ENCODE assay signal across 16 cellular contexts in the genomic region with DNA sequence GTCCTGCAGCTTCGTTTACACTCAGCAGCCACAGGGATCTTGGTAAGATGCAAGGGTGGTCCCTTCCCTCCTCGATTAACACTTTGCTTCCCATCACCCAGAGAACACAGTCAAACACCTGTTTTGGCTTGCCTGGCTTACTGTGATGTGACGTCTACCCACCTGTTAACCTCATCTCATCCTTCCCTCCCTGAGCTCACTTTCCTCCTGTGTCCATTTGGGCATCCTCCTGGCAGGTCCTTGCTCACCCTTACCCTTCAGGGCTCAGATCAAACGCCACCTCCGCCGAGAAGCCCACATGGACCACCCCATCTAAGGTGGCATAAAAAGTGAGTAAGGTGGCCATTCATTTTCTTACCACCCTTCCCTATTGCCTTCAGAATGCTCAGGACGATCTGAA. TPM values are rescaled to one million over a fixed set of nuclear protein-coding genes. Genes with fewer than 3 reads are reported as not detected.
A peak's percentile ranks its signal among the peaks of the same experiment; 100 is the strongest.
DNase-seq lines count a peak whose midpoint lies in the region; ATAC-seq, FAIRE-seq and TF ChIP-seq lines count a peak whose summit lies in the region.
"Had no signal": no experiment of that assay in that cellular context is flagged by ENCODE, and none has a peak within 500 bp of the region (broad histone marks: within the 10 kb centered on the region; RNA-seq: fewer than 3 reads in every experiment).

No MANE protein-coding gene starts in this region.

- 58% methylated on average over 7 of the region's 7 CpGs for WGBS in A549 (ENCODE audit: missing lambda C conversion rate)

- peak; percentile 39 for FAIRE-seq in A549 (lab: Jason Lieb, UNC)
- peak; percentile 18 for FAIRE-seq in bronchial epithelial cell (lab: Jason Lieb, UNC)
- FAIRE-seq: GM12891, GM19239, HepG2 had no signal

- no peaks in the 10 kb centered on the region for H3K9me3 ChIP-seq in A549
- no peaks in the 10 kb centered on the region for H3K9me3 ChIP-seq in HEK293 (ENCODE audit: control insufficient read depth, insufficient read depth, low read depth, low read length)
- H3K9me3 ChIP-seq: BE2C had no signal

- ATAC-seq in A549 = no peak
- ATAC-seq in activated CD4-positive, CD25-positive, alpha-beta regulatory T cell treated with anti-CD3 and anti-CD28 coated beads, Interleukin-2, amount 50 U/mL, for 24 hours = no peak
- ATAC-seq in HG03521 (IDR thresholded peaks at IDR 0.05; ENCODE audit: unreplicated experiment) = no peak
- ATAC-seq: HepG2 had no signal

- H3K4me1 Mint-ChIP-seq in nephron progenitor cell = peaks cover 53% of the 10 kb centered on the region

- TF ChIP-seq CTCF in A549 (IDR thresholded peaks at IDR 0.05) (no peak), HEK293 (tag by site-specific recombination; IDR thresholded peaks at IDR 0.05) (no peak), bronchial epithelial cell (IDR thresholded peaks at IDR 0.05; ENCODE audit: insufficient read depth, low read length, severe bottlenecking) (no peak), nephron progenitor cell (IDR thresholded peaks at IDR 0.05) (no peak)

- TF ChIP-seq POLR2A in A549 (IDR thresholded peaks at IDR 0.05; ENCODE audit: low read length) = no peak

- POLR2A ChIA-PET in A549 (lab: Yijun Ruan, JAX) (interaction anchor here (2.0 kb wide), 1 partner anchor 9 kb away, joined by 6 read pairs; a partner anchor contains a TSS), HEK293 (lab: Yijun Ruan, JAX) (interaction anchor here (6.9 kb wide), 1 partner anchor 8 kb away, joined by 71 read pairs; a partner anchor contains a TSS)

- H3K27me3 ChIP-seq in bronchial epithelial cell (ENCODE audit: control insufficient read depth, insufficient read depth, low read length) = no peaks in the 10 kb centered on the region
- H3K27me3 ChIP-seq: BE2C had no signal

- H3K4me1 ChIP-seq in A549 (peaks cover 16% of the 10 kb centered on the region), HEK293 (ENCODE audit: control insufficient read depth, insufficient read depth, low read length) (peaks cover 11% of the 10 kb centered on the region)

- no peak overlapping the region for H3K4me2 ChIP-seq in A549

- no peak for TF ChIP-seq RAD21 in A549 (conservative IDR thresholded peaks at IDR 0.05 in 1 of 2, IDR thresholded peaks at IDR 0.05 in 1 of 2)

- DNase-seq in A549 (ENCODE audit: low read depth in 1 of 2, low spot score in 1 of 2) = no peak
- DNase-seq in bronchial epithelial cell (ENCODE audit: low read depth) = no peak
- DNase-seq in nephron progenitor cell = no peak
- no peak for DNase-seq in NCI-H510A treated with DMSO at 0.1 percent for 48 hours (lab: John Stamatoyannopoulos, UW)
- DNase-seq in dermis blood vessel endothelial cell = no peak
- DNase-seq: BE2C; CD4-positive, alpha-beta memory T cell; DMS79; GOT3 had no signal

- peak overlapping the region; percentile 83 for H3K27ac Mint-ChIP-seq in nephron progenitor cell

- H3K4me3 Mint-ChIP-seq in nephron progenitor cell = no peak overlapping the region

- peaks cover 3 to 14% of the 10 kb centered on the region in 2 experiments for H3K36me3 ChIP-seq in HEK293 (ENCODE audit: control insufficient read depth in 2 of 2, insufficient read depth in 1 of 2, low read length in 2 of 2)
- peaks cover 3% of the 10 kb centered on the region for H3K36me3 ChIP-seq in bronchial epithelial cell (ENCODE audit: control insufficient read depth, insufficient read depth, low read length)

- no peak for TF ChIP-seq EP300 in A549 (IDR thresholded peaks at IDR 0.05)

- no peaks in the 10 kb centered on the region for H3K9me3 Mint-ChIP-seq in nephron progenitor cell
- H3K9me3 Mint-ChIP-seq: CD4-positive, alpha-beta memory T cell had no signal

- no peaks in the 10 kb centered on the region for H3K27me3 Mint-ChIP-seq in nephron progenitor cell (ENCODE audit: low read depth, poor library complexity)
- H3K27me3 Mint-ChIP-seq: CD4-positive, alpha-beta memory T cell had no signal

- H3K36me3 Mint-ChIP-seq in nephron progenitor cell (ENCODE audit: low read depth) = peaks cover 22% of the 10 kb centered on the region

- CTCF ChIA-PET in A549 (lab: Yijun Ruan, JAX) = interaction anchor here (1.2 to 1.8 kb wide), 3 partner anchors 14 to 85 kb away, joined by 3 to 8 read pairs (median 6); no protein-coding TSS in a partner anchor
- CTCF ChIA-PET in HEK293 (lab: Yijun Ruan, JAX) = interaction anchor here (0.7 kb wide), 1 partner anchor 10 kb away, joined by 3 read pairs; no protein-coding TSS in a partner anchor

- H3K4me3 ChIP-seq in A549 (no peak overlapping the region), HEK293 (ENCODE audit: low read depth, low read length) (no peak overlapping the region), bronchial epithelial cell (ENCODE audit: low read depth, low read length) (no peak overlapping the region)

- H3K27ac ChIP-seq in A549 (no peak overlapping the region), HEK293 (ENCODE audit: extremely low read depth, low read depth, low read length) (no peak overlapping the region)
- H3K27ac ChIP-seq: C4-2B had no signal

TF ChIP-seq in A549, 52 proteins besides CTCF, POLR2A, EP300 and RAD21 (continues in another document):
- TF ChIP-seq NR3C1 (IDR thresholded peaks at IDR 0.05) (no peak), RFX5 (IDR thresholded peaks at IDR 0.05) (no peak)
- TF ChIP-seq, protein P1, sequence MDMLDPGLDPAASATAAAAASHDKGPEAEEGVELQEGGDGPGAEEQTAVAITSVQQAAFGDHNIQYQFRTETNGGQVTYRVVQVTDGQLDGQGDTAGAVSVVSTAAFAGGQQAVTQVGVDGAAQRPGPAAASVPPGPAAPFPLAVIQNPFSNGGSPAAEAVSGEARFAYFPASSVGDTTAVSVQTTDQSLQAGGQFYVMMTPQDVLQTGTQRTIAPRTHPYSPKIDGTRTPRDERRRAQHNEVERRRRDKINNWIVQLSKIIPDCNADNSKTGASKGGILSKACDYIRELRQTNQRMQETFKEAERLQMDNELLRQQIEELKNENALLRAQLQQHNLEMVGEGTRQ (IDR thresholded peaks at IDR 0.05) = no peak

TF ChIP-seq in HEK293, 187 proteins besides CTCF, POLR2A, EP300 and RAD21 (continues in another document):
- TF ChIP-seq, protein P2, sequence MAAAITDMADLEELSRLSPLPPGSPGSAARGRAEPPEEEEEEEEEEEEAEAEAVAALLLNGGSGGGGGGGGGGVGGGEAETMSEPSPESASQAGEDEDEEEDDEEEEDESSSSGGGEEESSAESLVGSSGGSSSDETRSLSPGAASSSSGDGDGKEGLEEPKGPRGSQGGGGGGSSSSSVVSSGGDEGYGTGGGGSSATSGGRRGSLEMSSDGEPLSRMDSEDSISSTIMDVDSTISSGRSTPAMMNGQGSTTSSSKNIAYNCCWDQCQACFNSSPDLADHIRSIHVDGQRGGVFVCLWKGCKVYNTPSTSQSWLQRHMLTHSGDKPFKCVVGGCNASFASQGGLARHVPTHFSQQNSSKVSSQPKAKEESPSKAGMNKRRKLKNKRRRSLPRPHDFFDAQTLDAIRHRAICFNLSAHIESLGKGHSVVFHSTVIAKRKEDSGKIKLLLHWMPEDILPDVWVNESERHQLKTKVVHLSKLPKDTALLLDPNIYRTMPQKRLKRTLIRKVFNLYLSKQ (tag by site-specific recombination; IDR thresholded peaks at IDR 0.05; ENCODE audit: borderline replicate concordance) = no peak
- TF ChIP-seq ZNF214 (tag by site-specific recombination; IDR thresholded peaks at IDR 0.05; ENCODE audit: borderline replicate concordance) = no peak
- no peak for TF ChIP-seq ZNF623 (tag by site-specific recombination; IDR thresholded peaks at IDR 0.05)
- no peak for TF ChIP-seq ZNF76 (tag by site-specific recombination; IDR thresholded peaks at IDR 0.05; ENCODE audit: borderline replicate concordance, low read depth)
- TF ChIP-seq KLF10 (tag by site-specific recombination; IDR thresholded peaks at IDR 0.05) = no peak

RNA-seq across cellular contexts. Expression of a gene that starts 9.2 kb away (rescaled TPM):
- polyA plus RNA-seq in A549 (2011; rRNA removed) (10.3 and 10.4 TPM in 2 replicates), A549 (2017; fragmentation: RNase III; extraction: RNeasy Plus Mini Kit Qiagen cat#74134 plus additional on column Dnase treatment) (15.7 to 18.0 TPM (median 16.9 TPM) in 3 replicates)
- polyA plus RNA-seq in A549 (2012; cell fraction: cytosol; rRNA removed) = 11.8 and 16.0 TPM in 2 replicates
- 20.4 and 23.1 TPM in 2 replicates for polyA plus RNA-seq in A549 (2012; cell fraction: nucleus; rRNA removed)
- polyA minus RNA-seq in A549 (2011; rRNA and poly(A)+ RNA removed) = 7.9 and 10.2 TPM in 2 replicates
- total RNA-seq in bronchial epithelial cell (2.1 and 3.5 TPM in 2 replicates), dermis blood vessel endothelial cell (3.9 and 4.9 TPM in 2 replicates)

RNA-seq across cellular contexts. Expression of a gene that starts 9.5 kb away (rescaled TPM):
- polyA plus RNA-seq in A549 (2011; rRNA removed) (4.2 and 6.5 TPM in 2 replicates), A549 (2017; fragmentation: RNase III; extraction: RNeasy Plus Mini Kit Qiagen cat#74134 plus additional on column Dnase treatment) (16.2 to 17.0 TPM (median 16.2 TPM) in 3 replicates)
- 12.2 and 16.1 TPM in 2 replicates for polyA plus RNA-seq in A549 (2012; cell fraction: cytosol; rRNA removed)
- 45.5 and 51.1 TPM in 2 replicates for polyA plus RNA-seq in A549 (2012; cell fraction: nucleus; rRNA removed)
- polyA minus RNA-seq in A549 (2011; rRNA and poly(A)+ RNA removed) = 11.4 and 12.8 TPM in 2 replicates
- total RNA-seq in bronchial epithelial cell (1.8 and 2.2 TPM in 2 replicates), dermis blood vessel endothelial cell (3.2 and 6.7 TPM in 2 replicates)

RNA-seq across cellular contexts. Expression of a gene that starts 10.0 kb away (rescaled TPM):
- polyA plus RNA-seq in A549 (2011; rRNA removed) = 5.0 and 6.4 TPM in 2 replicates
- 13.9 and 21.7 TPM in 2 replicates for polyA plus RNA-seq in A549 (2012; cell fraction: cytosol; rRNA removed)
- 13.3 and 22.6 TPM in 2 replicates for polyA plus RNA-seq in A549 (2012; cell fraction: nucleus; rRNA removed)
- 9.3 to 9.7 TPM (median 9.7 TPM) in 3 replicates for polyA plus RNA-seq in A549 (2017; fragmentation: RNase III; extraction: RNeasy Plus Mini Kit Qiagen cat#74134 plus additional on column Dnase treatment)
- polyA minus RNA-seq in A549 (2011; rRNA and poly(A)+ RNA removed) = 2.1 and 2.5 TPM in 2 replicates
- 18.4 and 19.6 TPM in 2 replicates for total RNA-seq in bronchial epithelial cell
- 12.3 and 14.8 TPM in 2 replicates for total RNA-seq in dermis blood vessel endothelial cell

RNA-seq across cellular contexts. Expression of a gene that starts 15.3 kb away (rescaled TPM):
- polyA plus RNA-seq in A549 (2011; rRNA removed) (2.1 and 2.2 TPM in 2 replicates), A549 (2017; fragmentation: RNase III; extraction: RNeasy Plus Mini Kit Qiagen cat#74134 plus additional on column Dnase treatment) (7.1 to 7.9 TPM (median 7.8 TPM) in 3 replicates)
- 6.3 and 10.9 TPM in 2 replicates for polyA plus RNA-seq in A549 (2012; cell fraction: cytosol; rRNA removed)
- polyA plus RNA-seq in A549 (2012; cell fraction: nucleus; rRNA removed) = 13.0 and 22.4 TPM in 2 replicates
- polyA minus RNA-seq in A549 (2011; rRNA and poly(A)+ RNA removed) = 2.1 and 2.5 TPM in 2 replicates
- total RNA-seq in bronchial epithelial cell (0.53 and 0.64 TPM in 2 replicates), dermis blood vessel endothelial cell (1.4 and 2.6 TPM in 2 replicates)

RNA-seq across cellular contexts. Expression of a gene that starts 34.3 kb away (rescaled TPM):
- polyA plus RNA-seq in A549 (2011; rRNA removed) (3.5 and 4.1 TPM in 2 replicates), A549 (2017; fragmentation: RNase III; extraction: RNeasy Plus Mini Kit Qiagen cat#74134 plus additional on column Dnase treatment) (6.0 to 7.1 TPM (median 6.6 TPM) in 3 replicates)
- polyA plus RNA-seq in A549 (2012; cell fraction: cytosol; rRNA removed) = 5.1 and 7.2 TPM in 2 replicates
- polyA plus RNA-seq in A549 (2012; cell fraction: nucleus; rRNA removed) = 12.3 and 14.7 TPM in 2 replicates
- polyA minus RNA-seq in A549 (2011; rRNA and poly(A)+ RNA removed) = 5.4 and 5.5 TPM in 2 replicates
- total RNA-seq in bronchial epithelial cell (5.0 and 5.1 TPM in 2 replicates), dermis blood vessel endothelial cell (3.9 and 5.3 TPM in 2 replicates)
